ENCODE assay signal across 29 cellular contexts in genomic region chr13:73286177-73286576, GRCh38.
A peak's percentile ranks its signal among the peaks of the same experiment; 100 is the strongest.
DNase-seq lines count a peak whose midpoint lies in the region; ATAC-seq and TF ChIP-seq lines count a peak whose summit lies in the region.
"Had no signal": no experiment of that assay in that cellular context is flagged by ENCODE, and none has a peak within 500 bp of the region (broad histone marks: within the 10 kb centered on the region; RNA-seq: fewer than 3 reads in every experiment).

No MANE protein-coding gene starts in this region.

- H3K4me1 ChIP-seq in OCI-LY1 (ENCODE audit: insufficient read depth, low read length, severe bottlenecking): no peaks in the 10 kb centered on the region
- H3K4me1 ChIP-seq: body of pancreas, lower lobe of right lung, tibial artery had no signal

- H3K27ac Mint-ChIP-seq in activated CD4-positive, alpha-beta T cell treated with anti-CD3 and anti-CD28 coated beads for 36 hours: no peak overlapping the region
- H3K27ac Mint-ChIP-seq in activated CD4-positive, alpha-beta T cell treated with anti-CD3 and anti-CD28 coated beads, Interleukin-2, amount 10 ng/mL, durations not matched to agents 24 days and 14 days: no peak overlapping the region
- peak overlapping the region; percentile 89 for H3K27ac Mint-ChIP-seq in type B pancreatic cell
- no peak overlapping the region for H3K27ac Mint-ChIP-seq in immature natural killer cell
- H3K27ac Mint-ChIP-seq: IgD-negative memory B cell, nephron progenitor cell had no signal

- no peaks in the 10 kb centered on the region for H4K20me1 ChIP-seq in OCI-LY1 (ENCODE audit: insufficient read depth, low read length)

- no peaks in the 10 kb centered on the region for H3K9me2 ChIP-seq in OCI-LY1 (ENCODE audit: low read depth, low read length)

- H3K79me2 ChIP-seq in OCI-LY1 (ENCODE audit: insufficient read depth, low read length): no peaks in the 10 kb centered on the region

- no peaks in the 10 kb centered on the region for H3K27me3 Mint-ChIP-seq in activated CD4-positive, alpha-beta T cell treated with anti-CD3 and anti-CD28 coated beads for 36 hours
- peaks cover 9% of the 10 kb centered on the region for H3K27me3 Mint-ChIP-seq in activated CD4-positive, alpha-beta T cell treated with anti-CD3 and anti-CD28 coated beads, Interleukin-2, amount 10 ng/mL, durations not matched to agents 24 days and 14 days
- no peaks in the 10 kb centered on the region for H3K27me3 Mint-ChIP-seq in type B pancreatic cell
- peaks cover 0 to 2% (median 2%) of the 10 kb centered on the region in 3 donors for H3K27me3 Mint-ChIP-seq in immature natural killer cell (ENCODE audit: low read depth in 3 of 3)
- H3K27me3 Mint-ChIP-seq: IgD-negative memory B cell had no signal

- no peak overlapping the region for H3K4me2 ChIP-seq in OCI-LY1 (ENCODE audit: low read length)

- H3K9ac ChIP-seq in OCI-LY1 (ENCODE audit: low read length): no peak overlapping the region

- POLR2A ChIA-PET in activated CD4-positive, alpha-beta T cell treated with anti-CD3 and anti-CD28 coated beads for 36 hours (lab: Charles Lee): no interaction called here

- no peak overlapping the region for H3K27ac ChIP-seq in OCI-LY1 (ENCODE audit: low read depth, low read length, poor library complexity, severe bottlenecking)
- H3K27ac ChIP-seq: body of pancreas, lower lobe of right lung, sigmoid colon, stomach, tibial artery had no signal

- CTCF ChIA-PET in activated CD4-positive, alpha-beta T cell treated with anti-CD3 and anti-CD28 coated beads for 36 hours (lab: Charles Lee): no interaction called here

- H3K4me3 Mint-ChIP-seq in activated CD4-positive, alpha-beta T cell treated with anti-CD3 and anti-CD28 coated beads for 36 hours: no peak overlapping the region
- H3K4me3 Mint-ChIP-seq in activated CD4-positive, alpha-beta T cell treated with anti-CD3 and anti-CD28 coated beads, Interleukin-2, amount 10 ng/mL, durations not matched to agents 24 days and 14 days: no peak overlapping the region
- H3K4me3 Mint-ChIP-seq in type B pancreatic cell: no peak overlapping the region
- no peak overlapping the region for H3K4me3 Mint-ChIP-seq in immature natural killer cell
- H3K4me3 Mint-ChIP-seq: IgD-negative memory B cell, nephron progenitor cell had no signal

- no peaks in the 10 kb centered on the region for H3K36me3 ChIP-seq in OCI-LY1 (ENCODE audit: insufficient read depth, low read length)
- no peaks in the 10 kb centered on the region for H3K36me3 ChIP-seq in H7 (replicated peaks; ENCODE audit: control insufficient read depth, insufficient read depth, low read length)
- H3K36me3 ChIP-seq: lower lobe of right lung, sigmoid colon, stomach, tibial artery had no signal

- H2AFZ ChIP-seq in OCI-LY1 (ENCODE audit: low read length): no peak overlapping the region

- ATAC-seq in activated CD4-positive, alpha-beta T cell treated with anti-CD3 and anti-CD28 coated beads for 36 hours: no peak
- ATAC-seq: body of pancreas, lower lobe of right lung, PC-3 had no signal

- no peak overlapping the region for H3K4me3 ChIP-seq in OCI-LY1 (ENCODE audit: low read depth, low read length, poor library complexity, severe bottlenecking)
- no peak overlapping the region for H3K4me3 ChIP-seq in epithelial cell of esophagus (ENCODE audit: low read length)
- H3K4me3 ChIP-seq in H7 (ENCODE audit: insufficient read depth, low read depth, low read length): no peak overlapping the region
- H3K4me3 ChIP-seq: body of pancreas, lower lobe of right lung, sigmoid colon, stomach, tibial artery had no signal

- H3K9me3 Mint-ChIP-seq in activated CD4-positive, alpha-beta T cell treated with anti-CD3 and anti-CD28 coated beads for 36 hours (ENCODE audit: low read depth): no peaks in the 10 kb centered on the region
- peaks cover 3% of the 10 kb centered on the region for H3K9me3 Mint-ChIP-seq in activated CD4-positive, alpha-beta T cell treated with anti-CD3 and anti-CD28 coated beads, Interleukin-2, amount 10 ng/mL, durations not matched to agents 24 days and 14 days
- H3K9me3 Mint-ChIP-seq in type B pancreatic cell: peaks cover 21% of the 10 kb centered on the region
- no peaks in the 10 kb centered on the region for H3K9me3 Mint-ChIP-seq in immature natural killer cell
- H3K9me3 Mint-ChIP-seq: nephron progenitor cell had no signal

- H3K27me3 ChIP-seq in OCI-LY1 (ENCODE audit: insufficient read depth, low read length) (0 out of 2 replicates have a peak, but pooled peaks cover 3% of the 10 kb centered on the region), H7 (ENCODE audit: control insufficient read depth, insufficient read depth, low read length) (no peaks in the 10 kb centered on the region)
- H3K27me3 ChIP-seq: body of pancreas, sigmoid colon, stomach, tibial artery had no signal

- TF ChIP-seq CTCF in OCI-LY1 (IDR thresholded peaks at IDR 0.05; ENCODE audit: low read length): peak; percentile 22; the same call in 1 of the 2 replicates
- peak; percentile 19 for TF ChIP-seq CTCF in epithelial cell of esophagus (IDR thresholded peaks at IDR 0.05; ENCODE audit: insufficient read depth, low read depth, low read length, missing control alignments)
- peak; percentile 31 for TF ChIP-seq CTCF in type B pancreatic cell (conservative IDR thresholded peaks at IDR 0.05)

- peak; percentile 7 for DNase-seq in activated CD4-positive, alpha-beta T cell treated with anti-CD3 and anti-CD28 coated beads for 36 hours
- no peak for DNase-seq in activated CD4-positive, alpha-beta T cell treated with anti-CD3 and anti-CD28 coated beads, Interleukin-2, amount 10 ng/mL, durations not matched to agents 24 days and 14 days
- DNase-seq in epithelial cell of esophagus (ENCODE audit: low read depth) (no peak), type B pancreatic cell (ENCODE audit: extremely low spot score, unreplicated experiment) (no peak), pons (ENCODE audit: low spot score) (no peak), H7 (no peak), immature natural killer cell (no peak)
- DNase-seq: 8988T; activated CD4-positive, alpha-beta T cell treated with anti-CD3 and anti-CD28 coated beads for 1 hour; activated gamma-delta T cell; AML-193; body of pancreas; DMS53; kidney; lower lobe of right lung; MM.1S; NCI-H1436; NCI-H2107; NCI-H446 treated with DMSO at 0.1 percent for 48 hours; nephron progenitor cell; PC-3; posterior cingulate gyrus; SIG-M5; sigmoid colon; stimulated activated CD4-positive, alpha-beta T cell treated with anti-CD3 and anti-CD28 coated beads, Interleukin-15, amount 100 ng/mL, for 24 hours; stomach; tibial artery had no signal

- no peaks in the 10 kb centered on the region for H3F3A ChIP-seq in OCI-LY1 (ENCODE audit: insufficient read depth, low read length)

- H3K4me1 Mint-ChIP-seq in activated CD4-positive, alpha-beta T cell treated with anti-CD3 and anti-CD28 coated beads for 36 hours: no peaks in the 10 kb centered on the region
- no peaks in the 10 kb centered on the region for H3K4me1 Mint-ChIP-seq in activated CD4-positive, alpha-beta T cell treated with anti-CD3 and anti-CD28 coated beads, Interleukin-2, amount 10 ng/mL, durations not matched to agents 24 days and 14 days
- H3K4me1 Mint-ChIP-seq in type B pancreatic cell (ENCODE audit: unreplicated experiment) (peaks cover 9% of the 10 kb centered on the region), immature natural killer cell (no peaks in the 10 kb centered on the region)
- H3K4me1 Mint-ChIP-seq: IgD-negative memory B cell had no signal

- no peaks in the 10 kb centered on the region for H3K36me3 Mint-ChIP-seq in activated CD4-positive, alpha-beta T cell treated with anti-CD3 and anti-CD28 coated beads for 36 hours (ENCODE audit: low read depth)
- no peaks in the 10 kb centered on the region for H3K36me3 Mint-ChIP-seq in activated CD4-positive, alpha-beta T cell treated with anti-CD3 and anti-CD28 coated beads, Interleukin-2, amount 10 ng/mL, durations not matched to agents 24 days and 14 days (ENCODE audit: low read depth)
- peaks cover 3% of the 10 kb centered on the region for H3K36me3 Mint-ChIP-seq in type B pancreatic cell
- H3K36me3 Mint-ChIP-seq in immature natural killer cell: no peaks in the 10 kb centered on the region
- H3K36me3 Mint-ChIP-seq: IgD-negative memory B cell had no signal

- intact Hi-C loops in activated CD4-positive, alpha-beta T cell treated with anti-CD3 and anti-CD28 coated beads for 36 hours (cut with DNase I, micrococcal nuclease): no loop called here
- intact Hi-C loops in activated CD4-positive, alpha-beta T cell treated with anti-CD3 and anti-CD28 coated beads, Interleukin-2, amount 10 ng/mL, durations not matched to agents 24 days and 14 days (cut with micrococcal nuclease): no loop called here

- no peaks in the 10 kb centered on the region for H3K9me3 ChIP-seq in OCI-LY1 (ENCODE audit: low read length)
- H3K9me3 ChIP-seq: body of pancreas, lower lobe of right lung, sigmoid colon, stomach, tibial artery had no signal
